25 cellular contexts compared by ENCODE assay signal in genomic region chr2:121521359-121521758, GRCh38. TPM values are rescaled to one million over a fixed set of nuclear protein-coding genes. Genes with fewer than 3 reads are reported as not detected.
DNase-seq lines count a peak whose midpoint lies in the region; TF ChIP-seq lines count a peak whose summit lies in the region.
"Had no signal": no experiment of that assay in that cellular context is flagged by ENCODE, and none has a peak within 500 bp of the region (broad histone marks: within the 10 kb centered on the region; RNA-seq: fewer than 3 reads in every experiment).

No MANE protein-coding gene starts in this region.

- DNase-seq in hypothalamus (lab: John Stamatoyannopoulos, UW) (peak in 30 of 51 donors; percentile 14 to 72 (median 34)), putamen (ENCODE audit: low spot score) (peak; percentile 43), transverse colon (no peak), endothelial cell (ENCODE audit: low spot score) (no peak), NCI-H748 (lab: John Stamatoyannopoulos, UW; ENCODE audit: unreplicated experiment) (no peak), COLO829 (ENCODE audit: low spot score) (no peak)
- DNase-seq: activated CD4-positive, alpha-beta T cell treated with anti-CD3 and anti-CD28 coated beads for 36 hours; activated CD8-positive, alpha-beta memory T cell treated with anti-CD3 and anti-CD28 coated beads, Interleukin-2, amount 10 ng/mL, durations not matched to agents 7 days and 5 days; CD4-positive, alpha-beta memory T cell; cerebellar nuclear complex; MV-4-11; natural killer cell; NCI-H187 treated with DMSO at 0.1 percent for 48 hours; NK-92 treated with Interleukin-12 subunit alpha and Interleukin-12 subunit beta, amount 100 ng/mL, for 24 hours; retina; stimulated activated CD4-positive, alpha-beta T cell treated with anti-CD3 and anti-CD28 coated beads, Interleukin-15, amount 100 ng/mL, for 24 hours; thyroid gland had no signal

- TF ChIP-seq EP300 in transverse colon (IDR thresholded peaks at IDR 0.05; ENCODE audit: low read depth) = no peak

- H3K9ac ChIP-seq in Loucy (ENCODE audit: low read depth, low read length, poor library complexity, severe bottlenecking) = peak overlapping the region; percentile 39

- H3K4me1 ChIP-seq in Loucy (ENCODE audit: insufficient read depth, low read length, poor library complexity, severe bottlenecking) (peaks cover 29% of the 10 kb centered on the region), transverse colon (no peaks in the 10 kb centered on the region)

- H3K4me1 Mint-ChIP-seq in brain (peaks cover 33% of the 10 kb centered on the region), endothelial cell (ENCODE audit: unreplicated experiment) (no peaks in the 10 kb centered on the region)
- H3K4me1 Mint-ChIP-seq: memory B cell had no signal

- H2AFZ ChIP-seq in Loucy (ENCODE audit: low read length) = no peak overlapping the region

- no peaks in the 10 kb centered on the region for H3K9me3 Mint-ChIP-seq in brain
- no peaks in the 10 kb centered on the region for H3K9me3 Mint-ChIP-seq in endothelial cell (ENCODE audit: unreplicated experiment)
- H3K9me3 Mint-ChIP-seq: activated T-helper 2 cell treated with anti-CD3 and anti-CD28 coated beads, Interferon-gamma antibody, Interleukin-2, Interleukin-4, amounts not matched to agents 10 μg/mL and 5 μg/mL and 100 μg/mL, durations not matched to agents 14 hours and 24 hours and 36 hours; CD4-positive, alpha-beta memory T cell; memory B cell; natural killer cell; stimulated activated effector memory CD8-positive, alpha-beta T cell treated with anti-CD3 and anti-CD28 coated beads, Interleukin-12 subunit alpha, Interleukin-12 subunit beta, amount 100 ng/mL, for 72 hours had no signal

- H3K36me3 Mint-ChIP-seq in brain = peaks cover 47% of the 10 kb centered on the region
- peaks cover 16% of the 10 kb centered on the region for H3K36me3 Mint-ChIP-seq in endothelial cell (ENCODE audit: low read depth, unreplicated experiment)

- no peak overlapping the region for H3K4me3 ChIP-seq in Loucy (ENCODE audit: low read length, poor library complexity, severe bottlenecking)
- H3K4me3 ChIP-seq in transverse colon = no peak overlapping the region
- H3K4me3 ChIP-seq: thyroid gland had no signal

- 87% methylated on average over 10 of the region's 10 CpGs; no CpG with 5 or more reads in 1 of the 2 donors for WGBS in transverse colon (ENCODE audit: low coverage in 1 of 2), 2 donors

- peaks cover 8% of the 10 kb centered on the region; the same call in 1 of the 2 replicates for H3K79me2 ChIP-seq in Loucy (ENCODE audit: insufficient read depth, low read length)

- no peaks in the 10 kb centered on the region for H3K9me3 ChIP-seq in Loucy (ENCODE audit: insufficient read depth, low read depth, low read length)
- H3K9me3 ChIP-seq in transverse colon = no peaks in the 10 kb centered on the region
- H3K9me3 ChIP-seq: thyroid gland had no signal

- in situ Hi-C loops in transverse colon (cut with MboI; ENCODE audit: low pct_ligation_motif_present in 1 of 4, low pct_unique_long_range_greater_than_20kb in 1 of 4, low sequenced_read_pairs in 3 of 4) = loop anchor here in 1 of 4 donors (10.0 kb wide), 1 partner anchor 193 kb away; no protein-coding TSS in a partner anchor

- H3K27ac Mint-ChIP-seq in brain = peak overlapping the region in 4 of 5 experiments; percentile 49 to 79 (median 60)
- no peak overlapping the region for H3K27ac Mint-ChIP-seq in endothelial cell (ENCODE audit: unreplicated experiment)
- H3K27ac Mint-ChIP-seq: activated CD4-positive, alpha-beta T cell treated with anti-CD3 and anti-CD28 coated beads for 36 hours; memory B cell; stimulated activated effector memory CD8-positive, alpha-beta T cell treated with anti-CD3 and anti-CD28 coated beads, Interleukin-12 subunit alpha, Interleukin-12 subunit beta, amount 100 ng/mL, for 72 hours had no signal

- H3F3A ChIP-seq in Loucy (ENCODE audit: low read depth) = 0 out of 2 replicates have a peak, but pooled peaks cover 2% of the 10 kb centered on the region

- no peaks in the 10 kb centered on the region for H3K9me2 ChIP-seq in Loucy (replicated peaks; ENCODE audit: low read depth, low read length)

- TF ChIP-seq CTCF in Loucy (conservative IDR thresholded peaks at IDR 0.05; ENCODE audit: low read length) (no peak), brain (conservative IDR thresholded peaks at IDR 0.05) (no peak), transverse colon (IDR thresholded peaks at IDR 0.05) (no peak), endothelial cell (IDR thresholded peaks at IDR 0.05; ENCODE audit: unreplicated experiment) (no peak)

- H3K4me3 Mint-ChIP-seq in brain = no peak overlapping the region
- no peak overlapping the region for H3K4me3 Mint-ChIP-seq in endothelial cell (ENCODE audit: unreplicated experiment)
- H3K4me3 Mint-ChIP-seq: activated CD4-positive, alpha-beta T cell treated with anti-CD3 and anti-CD28 coated beads for 36 hours; activated CD8-positive, alpha-beta memory T cell treated with anti-CD3 and anti-CD28 coated beads, Interleukin-2, amount 10 ng/mL, durations not matched to agents 7 days and 5 days; CD4-positive, alpha-beta memory T cell; memory B cell; natural killer cell; stimulated activated effector memory CD8-positive, alpha-beta T cell treated with anti-CD3 and anti-CD28 coated beads, Interleukin-12 subunit alpha, Interleukin-12 subunit beta, amount 100 ng/mL, for 72 hours had no signal

- H3K27me3 Mint-ChIP-seq in brain (no peaks in the 10 kb centered on the region), endothelial cell (ENCODE audit: unreplicated experiment) (peaks cover 4% of the 10 kb centered on the region)
- H3K27me3 Mint-ChIP-seq: activated CD4-positive, alpha-beta T cell treated with anti-CD3 and anti-CD28 coated beads for 36 hours; activated CD8-positive, alpha-beta memory T cell treated with anti-CD3 and anti-CD28 coated beads, Interleukin-2, amount 10 ng/mL, durations not matched to agents 7 days and 5 days; CD4-positive, alpha-beta memory T cell; memory B cell had no signal

- peaks cover 1% of the 10 kb centered on the region for H4K20me1 ChIP-seq in Loucy (ENCODE audit: insufficient read depth, low read length, poor library complexity, severe bottlenecking)

- TF ChIP-seq POLR2A in transverse colon (IDR thresholded peaks at IDR 0.05) = no peak

- intact Hi-C loops in transverse colon (cut with DNase I; ENCODE audit: low total_unique reads) = loop anchor here (10.0 kb wide), 1 partner anchor 213 kb away; the partner anchor contains the start of gene NIFK

- peak overlapping the region; percentile 62 for H3K4me2 ChIP-seq in Loucy (ENCODE audit: low read depth, low read length, poor library complexity, severe bottlenecking)

- H3K27me3 ChIP-seq in Loucy (ENCODE audit: insufficient read depth, low read length, poor library complexity, severe bottlenecking) (no peaks in the 10 kb centered on the region), transverse colon (no peaks in the 10 kb centered on the region)
- H3K27me3 ChIP-seq: thyroid gland had no signal

- H3K36me3 ChIP-seq in Loucy (ENCODE audit: insufficient read depth, low read length) = peaks cover 45% of the 10 kb centered on the region
- H3K36me3 ChIP-seq in transverse colon = peaks cover 0 to 1% (median 0%) of the 10 kb centered on the region in 4 donors

- H3K27ac ChIP-seq in transverse colon = no peak overlapping the region
- H3K27ac ChIP-seq: HL-60 had no signal

RNA-seq across cellular contexts. Expression of gene RNU4ATAC, which starts 9.3 kb away (rescaled TPM):
- polyA plus RNA-seq in brain (ENCODE audit: insufficient read depth, low read depth, low replicate concordance) = not detected
- under 1 TPM in 1 of 4 donors, not detected in 3; under 0.01 TPM for total RNA-seq in transverse colon
- total RNA-seq in endothelial cell (ENCODE audit: unreplicated experiment) = not detected
- total RNA-seq: activated CD4-positive, alpha-beta T cell treated with anti-CD3 and anti-CD28 coated beads for 36 hours; activated CD8-positive, alpha-beta memory T cell treated with anti-CD3 and anti-CD28 coated beads, Interleukin-2, amount 10 ng/mL, durations not matched to agents 7 days and 5 days; activated T-helper 2 cell treated with anti-CD3 and anti-CD28 coated beads, Interferon-gamma antibody, Interleukin-2, Interleukin-4, amounts not matched to agents 10 μg/mL and 5 μg/mL and 100 μg/mL, durations not matched to agents 14 hours and 24 hours and 36 hours; CD4-positive, alpha-beta memory T cell; kidney epithelial cell; natural killer cell; thyroid gland had no signal
- polyA plus RNA-seq: adipose tissue; CD4-positive, alpha-beta memory T cell had no signal

Comparison
In these comparisons a context has a peak if more than half of its experiments do, and no peak if none do; other contexts are left out.
1. DNase-seq: peak in hypothalamus (30 of 51) and putamen (single experiment); none in transverse colon (single experiment), endothelial cell (single experiment), NCI-H748 (single experiment) and COLO829 (single experiment).